ENCODE assay signal across 9 cellular contexts in genomic region chr12:10211101-10211974, GRCh38. TPM values are rescaled to one million over a fixed set of nuclear protein-coding genes. Genes with fewer than 3 reads are reported as not detected.
DNase-seq lines count a peak whose midpoint lies in the region; ATAC-seq, FAIRE-seq and TF ChIP-seq lines count a peak whose summit lies in the region.
"Had no signal": no experiment of that assay in that cellular context is flagged by ENCODE, and none has a peak within 500 bp of the region (broad histone marks: within the 10 kb centered on the region; RNA-seq: fewer than 3 reads in every experiment).

No MANE protein-coding gene starts in this region.

- no peak for TF ChIP-seq EP300 in gastroesophageal sphincter (IDR thresholded peaks at IDR 0.05)

- H3K27ac ChIP-seq in RWPE2 (ENCODE audit: poor library complexity, severe bottlenecking), result peak overlapping the region; percentile 50
- H3K27ac ChIP-seq in gastroesophageal sphincter, result peak overlapping the region; percentile 98 to 99 (median 98)
- peak overlapping the region; percentile 98 to 100 (median 98) for H3K27ac ChIP-seq in gastrocnemius medialis

- intact Hi-C loops in gastrocnemius medialis (cut with DNase I; ENCODE audit: low total_unique reads), result loop anchor here (5.0 kb wide), 2 partner anchors 401 to 1576 kb away; partner anchors contain the start of gene MAGOHB

- in situ Hi-C loops in gastrocnemius medialis (cut with MboI; ENCODE audit: low sequenced_read_pairs in 4 of 4), result loop anchor here (5.0 to 25.0 kb wide), 3 partner anchors 501 to 1576 kb away; partner anchors contain the start of gene YBX3 (in 3 of the 4)

- ATAC-seq in RWPE2 (ENCODE audit: low read depth) (no peak), gastroesophageal sphincter (no peak), gastrocnemius medialis (no peak), GM19467 (IDR thresholded peaks at IDR 0.05; ENCODE audit: unreplicated experiment) (no peak)

- H3K4me1 ChIP-seq in RWPE2 (ENCODE audit: insufficient read depth, poor library complexity, severe bottlenecking) (no peaks in the 10 kb centered on the region), gastroesophageal sphincter (peaks cover 0 to 18% (median 0%) of the 10 kb centered on the region in 3 donors), gastrocnemius medialis (peaks cover 6 to 16% of the 10 kb centered on the region in 2 donors)

- H3K27me3 ChIP-seq in RWPE2 (ENCODE audit: insufficient read depth, poor library complexity, severe bottlenecking), result no peaks in the 10 kb centered on the region
- H3K27me3 ChIP-seq in gastroesophageal sphincter, result no peaks in the 10 kb centered on the region
- H3K27me3 ChIP-seq in gastrocnemius medialis, result no peaks in the 10 kb centered on the region

- TF ChIP-seq POLR2A in gastroesophageal sphincter (IDR thresholded peaks at IDR 0.05), result no peak
- no peak for TF ChIP-seq POLR2A in gastrocnemius medialis (IDR thresholded peaks at IDR 0.05)

- TF ChIP-seq CTCF in RWPE2 (IDR thresholded peaks at IDR 0.05; ENCODE audit: poor library complexity, severe bottlenecking), result no peak
- TF ChIP-seq CTCF in gastroesophageal sphincter (IDR thresholded peaks at IDR 0.05), result no peak
- no peak for TF ChIP-seq CTCF in gastrocnemius medialis (IDR thresholded peaks at IDR 0.05 in 4 of 5, conservative IDR thresholded peaks at IDR 0.05 in 1 of 5)

- no peaks in the 10 kb centered on the region for H3K9me3 ChIP-seq in RWPE2 (ENCODE audit: severe bottlenecking)
- no peaks in the 10 kb centered on the region for H3K9me3 ChIP-seq in gastroesophageal sphincter
- H3K9me3 ChIP-seq in gastrocnemius medialis, result no peaks in the 10 kb centered on the region

- 90 to 93% methylated on average over 17 to 21 of the region's 25 CpGs for WGBS in gastroesophageal sphincter (ENCODE audit: low coverage in 1 of 2), 2 donors

- no peaks in the 10 kb centered on the region for H3K36me3 ChIP-seq in RWPE2 (ENCODE audit: low read depth)
- H3K36me3 ChIP-seq in gastroesophageal sphincter, result peaks cover 0 to 6% of the 10 kb centered on the region in 2 donors
- H3K36me3 ChIP-seq in gastrocnemius medialis, result peaks cover 0 to 10% of the 10 kb centered on the region in 2 donors

- H3K4me3 ChIP-seq in RWPE2 (ENCODE audit: severe bottlenecking) (no peak overlapping the region), gastroesophageal sphincter (peak overlapping the region in 1 of 2 donors; percentile 83), gastrocnemius medialis (peak overlapping the region in 2 of 4 donors; percentile 26 to 96)

- DNase-seq in Daoy (ENCODE audit: low read depth), result peak; percentile 2
- DNase-seq in RWPE2 (ENCODE audit: low spot score), result no peak
- DNase-seq in gastrocnemius medialis, result peak in 1 of 2 donors; percentile 30
- no peak for DNase-seq in frontal cortex (ENCODE audit: low spot score in 2 of 2)
- DNase-seq in SK-N-DZ (ENCODE audit: low spot score), result no peak
- no peak for DNase-seq in urothelium cell line (ENCODE audit: low spot score)

- FAIRE-seq in frontal cortex (lab: Jason Lieb, UNC) (no peak), urothelium cell line (lab: Jason Lieb, UNC) (no peak)

RNA-seq across cellular contexts. Expression of gene GABARAPL1, which starts 1.3 kb away (rescaled TPM):
- 14.5 and 19.5 TPM in 2 replicates for total RNA-seq in Daoy (2014; rRNA removed; shearing (Covaris generic))
- total RNA-seq in gastroesophageal sphincter (100 to 1,000 TPM; 122 to 269 (median 193) TPM), gastrocnemius medialis (100 to 1,000 TPM; 144 to 605 (median 175) TPM), frontal cortex (44.8 TPM)
- 22.4 and 25.9 TPM in 2 replicates for polyA plus RNA-seq in SK-N-DZ (2014; cell fraction: cytosol; rRNA removed)
- 23.8 and 24.2 TPM in 2 replicates for polyA plus RNA-seq in SK-N-DZ (2014; cell fraction: nucleus; rRNA removed)

RNA-seq across cellular contexts. Expression of gene TMEM52B, which starts 32.5 kb away (rescaled TPM):
- 0.57 and 1.8 TPM in 2 replicates for total RNA-seq in Daoy (2014; rRNA removed; shearing (Covaris generic))
- total RNA-seq in gastroesophageal sphincter, result 1 to 10 TPM in 1 of 4 donors, not detected in 3; 1.2 TPM
- not detected for total RNA-seq in gastrocnemius medialis
- not detected for total RNA-seq in frontal cortex
- not detected in 2 replicates for polyA plus RNA-seq in SK-N-DZ (2014; cell fraction: cytosol; rRNA removed)
- polyA plus RNA-seq in SK-N-DZ (2014; cell fraction: nucleus; rRNA removed), result not detected in 2 replicates
- total RNA-seq: myocyte had no signal

RNA-seq across cellular contexts. Expression of gene OLR1, which starts 39.4 kb away (rescaled TPM):
- total RNA-seq in Daoy (2014; rRNA removed; shearing (Covaris generic)), result 0.06 TPM in 1 of 2 replicates, not detected in the other
- total RNA-seq in gastroesophageal sphincter (1 to 10 TPM in 2 of 4 donors, under 1 TPM in 1, not detected in 1; 0.39 to 6.5 (median 5.5) TPM), gastrocnemius medialis (under 1 TPM in 1 of 4 donors, not detected in 3; 0.42 TPM), frontal cortex (4.1 TPM)
- polyA plus RNA-seq in SK-N-DZ (2014; cell fraction: cytosol; rRNA removed), result not detected in 2 replicates
- not detected in 2 replicates for polyA plus RNA-seq in SK-N-DZ (2014; cell fraction: nucleus; rRNA removed)
- total RNA-seq: myocyte had no signal
